12 cellular contexts compared by ENCODE assay signal in the genomic region with DNA sequence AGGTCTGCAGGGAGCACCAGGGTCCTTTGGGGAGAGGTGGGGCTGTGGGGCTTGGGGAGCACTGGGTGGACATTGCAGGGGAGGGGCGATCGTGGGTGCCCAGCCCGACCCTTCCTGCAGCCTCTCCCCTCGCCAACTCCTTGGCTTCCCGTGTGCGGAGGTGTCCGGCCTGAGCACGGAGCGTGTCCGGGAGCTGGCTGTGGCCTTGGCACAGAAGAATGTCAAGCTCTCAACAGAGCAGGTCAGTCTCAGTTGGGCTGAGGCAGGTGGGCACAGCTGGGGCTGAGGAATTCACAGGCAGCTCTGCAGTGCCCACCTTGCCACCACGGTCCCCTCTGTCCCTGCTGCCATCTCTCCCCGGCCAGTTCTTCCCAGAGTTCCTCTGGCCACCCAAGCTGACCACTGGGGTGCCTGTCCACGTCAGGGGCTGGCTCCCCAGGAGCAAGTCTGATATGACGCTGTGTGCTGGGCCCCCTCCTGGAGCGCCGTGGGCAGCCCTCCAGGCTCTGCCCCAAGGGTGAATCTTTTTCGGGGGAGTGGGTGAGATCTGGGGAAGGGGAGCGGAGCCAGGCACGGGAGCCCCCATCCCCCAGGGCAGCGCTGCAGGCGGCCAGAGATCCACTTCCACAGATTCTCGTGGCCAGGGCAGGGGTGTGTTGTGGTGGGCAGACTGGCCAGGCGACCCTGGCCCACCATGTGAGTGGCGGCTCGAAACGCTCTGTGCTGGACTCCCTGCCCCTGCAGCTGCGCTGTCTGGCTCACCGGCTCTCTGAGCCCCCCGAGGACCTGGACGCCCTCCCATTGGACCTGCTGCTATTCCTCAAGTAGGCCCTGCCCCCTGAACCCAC. TPM values are rescaled to one million over a fixed set of nuclear protein-coding genes. Genes with fewer than 3 reads are reported as not detected.
DNase-seq lines count a peak whose midpoint lies in the region; ATAC-seq and TF ChIP-seq lines count a peak whose summit lies in the region.
"Had no signal": no experiment of that assay in that cellular context is flagged by ENCODE, and none has a peak within 500 bp of the region (broad histone marks: within the 10 kb centered on the region; RNA-seq: fewer than 3 reads in every experiment).

No MANE protein-coding gene starts in this region.

- peak; percentile 6 for TF ChIP-seq CTCF in fibroblast of the aortic adventitia (IDR thresholded peaks at IDR 0.05; ENCODE audit: insufficient read depth, low read length)

- no peak overlapping the region for H3K4me3 ChIP-seq in fibroblast of the aortic adventitia (ENCODE audit: low read depth, low read length)
- H3K4me3 ChIP-seq: MG63 had no signal

- no peak for ATAC-seq in GM21717 (IDR thresholded peaks at IDR 0.05; ENCODE audit: unreplicated experiment)

- DNase-seq in DMS53 (lab: John Stamatoyannopoulos, UW) = peak; percentile 17
- DNase-seq in DMS53 treated with DMSO at 0.1 percent for 48 hours (lab: John Stamatoyannopoulos, UW; ENCODE audit: unreplicated experiment) = no peak
- no peak for DNase-seq in fibroblast of the aortic adventitia (ENCODE audit: low read depth)
- DNase-seq: Kasumi-1, MG63, NCI-H1048, NCI-H1436 treated with DMSO at 0.1 percent for 48 hours, NCI-H2029, NCI-H2171, NCI-H526, PC-3 had no signal

RNA-seq across cellular contexts. Expression of gene MSLN, which starts 3.6 kb away (rescaled TPM):
- not detected in 2 replicates for total RNA-seq in fibroblast of the aortic adventitia (ENCODE audit: low replicate concordance)

RNA-seq across cellular contexts. Expression of gene CIAO3, which starts 23.3 kb away (rescaled TPM):
- 20.0 and 24.7 TPM in 2 replicates for total RNA-seq in fibroblast of the aortic adventitia (ENCODE audit: low replicate concordance)

RNA-seq across cellular contexts. Expression of gene RPUSD1, which starts 24.1 kb away (rescaled TPM):
- total RNA-seq in fibroblast of the aortic adventitia (ENCODE audit: low replicate concordance) = 14.5 and 20.3 TPM in 2 replicates

RNA-seq across cellular contexts. Expression of gene CHTF18, which starts 24.3 kb away (rescaled TPM):
- total RNA-seq in fibroblast of the aortic adventitia (ENCODE audit: low replicate concordance) = 3.6 and 20.0 TPM in 2 replicates

RNA-seq across cellular contexts. Expression of gene GNG13, which starts 36.4 kb away (rescaled TPM):
- not detected in 2 replicates for total RNA-seq in fibroblast of the aortic adventitia (ENCODE audit: low replicate concordance)
- total RNA-seq: PC-3 had no signal
